Comparison of ENCODE assay signal across 2 cellular contexts in genomic region chr1:195584870-195585624, GRCh38.
TF ChIP-seq lines count a peak whose summit lies in the region.

No MANE protein-coding gene starts in this region.

TF ChIP-seq in K562, 482 proteins besides CTCF, POLR2A, EP300 and RAD21:
- TF ChIP-seq CBX2 (IDR thresholded peaks at IDR 0.05; ENCODE audit: insufficient read depth, low read length, poor library complexity, severe bottlenecking) (no peak), ZNF696 (CRISPR knock-in tag; conservative IDR thresholded peaks at IDR 0.05) (no peak), FOSL1 (tag; conservative IDR thresholded peaks at IDR 0.05) (peak; percentile 56)
TF ChIP-seq in K562: peak in this region for 1.

TF ChIP-seq in HepG2, 621 proteins besides CTCF, POLR2A, EP300 and RAD21 (continued from another document):
- TF ChIP-seq SNAPC4 (CRISPR knock-in tag; IDR thresholded peaks at IDR 0.05) (no peak), HDAC1 (CRISPR knock-in tag; IDR thresholded peaks at IDR 0.05) (no peak), PRDM4 (CRISPR knock-in tag; IDR thresholded peaks at IDR 0.05; ENCODE audit: borderline replicate concordance) (no peak), NFE2L2 (IDR thresholded peaks at IDR 0.05; ENCODE audit: low read length) (no peak), MEIS2 (CRISPR knock-in tag; IDR thresholded peaks at IDR 0.05) (no peak), ZXDC (CRISPR knock-in tag; IDR thresholded peaks at IDR 0.05) (no peak), MIER3 (CRISPR knock-in tag; IDR thresholded peaks at IDR 0.05; ENCODE audit: borderline replicate concordance) (no peak), ZFYVE20 (CRISPR knock-in tag; IDR thresholded peaks at IDR 0.05; ENCODE audit: borderline replicate concordance, low read depth) (no peak), ZNF567 (CRISPR knock-in tag; IDR thresholded peaks at IDR 0.05; ENCODE audit: borderline replicate concordance) (no peak), MXD1 (CRISPR knock-in tag; IDR thresholded peaks at IDR 0.05) (no peak), ARNT2 (CRISPR knock-in tag; IDR thresholded peaks at IDR 0.05; ENCODE audit: low read depth) (no peak)
